7 cellular contexts compared by ENCODE assay signal in genomic region chr6:49462927-49463611, GRCh38.
DNase-seq lines count a peak whose midpoint lies in the region; ATAC-seq lines count a peak whose summit lies in the region.

A gene with protein sequence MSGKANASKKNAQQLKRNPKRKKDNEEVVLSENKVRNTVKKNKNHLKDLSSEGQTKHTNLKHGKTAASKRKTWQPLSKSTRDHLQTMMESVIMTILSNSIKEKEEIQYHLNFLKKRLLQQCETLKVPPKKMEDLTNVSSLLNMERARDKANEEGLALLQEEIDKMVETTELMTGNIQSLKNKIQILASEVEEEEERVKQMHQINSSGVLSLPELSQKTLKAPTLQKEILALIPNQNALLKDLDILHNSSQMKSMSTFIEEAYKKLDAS (plus strand): TSS chr6:49463370. CDS start chr6:49470177, 6,807 bp downstream.
TSS of gene MMUT (minus strand) at chr6:49463253. CDS start at chr6:49459466, 3,787 bp downstream.

- ATAC-seq in GM18508 (IDR thresholded peaks at IDR 0.05; ENCODE audit: insufficient read depth, unreplicated experiment) (peak; percentile 93), HG03025 (IDR thresholded peaks at IDR 0.05; ENCODE audit: low FRiP score, unreplicated experiment) (peak; percentile 99)

- DNase-seq in NCI-H2081 (lab: John Stamatoyannopoulos, UW) (peak; percentile 93 to 96), T1000 (lab: John Stamatoyannopoulos, UW) (peak; percentile 72), astrocyte of the hippocampus (ENCODE audit: low read depth, low spot score) (peak; percentile 97), hippocampal formation (lab: John Stamatoyannopoulos, UW) (peak; percentile 95 to 96), retina (peak; percentile 94)

Comparison
In these comparisons a context has a peak if more than half of its experiments do, and no peak if none do; other contexts are left out.
1. Peak in every context shown above with its lines: DNase-seq and ATAC-seq.